In genomic region chr3:10556312-10556711, GRCh38 we compare ENCODE assay signal across 18 cellular contexts. TPM values are rescaled to one million over a fixed set of nuclear protein-coding genes. Genes with fewer than 3 reads are reported as not detected.
DNase-seq lines count a peak whose midpoint lies in the region; ATAC-seq and TF ChIP-seq lines count a peak whose summit lies in the region.
"Had no signal": no experiment of that assay in that cellular context is flagged by ENCODE, and none has a peak within 500 bp of the region (broad histone marks: within the 10 kb centered on the region; RNA-seq: fewer than 3 reads in every experiment).

No MANE protein-coding gene starts in this region.

- H3K27ac Mint-ChIP-seq in osteocyte (ENCODE audit: unreplicated experiment), result no peak overlapping the region

- no peak for ATAC-seq in GM21786 (IDR thresholded peaks at IDR 0.05; ENCODE audit: unreplicated experiment)
- ATAC-seq: K562 had no signal

- no peaks in the 10 kb centered on the region for H3K36me3 Mint-ChIP-seq in osteocyte (ENCODE audit: unreplicated experiment)
- H3K36me3 Mint-ChIP-seq: CD14-positive monocyte had no signal

- H3K4me1 Mint-ChIP-seq in osteocyte (ENCODE audit: unreplicated experiment), result peaks cover 18% of the 10 kb centered on the region

- TF ChIP-seq CTCF in osteocyte (IDR thresholded peaks at IDR 0.05), result no peak

- H3K9me3 Mint-ChIP-seq in osteocyte (ENCODE audit: unreplicated experiment), result no peaks in the 10 kb centered on the region

- no peak overlapping the region for H3K4me3 Mint-ChIP-seq in osteocyte (ENCODE audit: unreplicated experiment)
- H3K4me3 Mint-ChIP-seq: CD14-positive monocyte had no signal

- H3K27me3 Mint-ChIP-seq in osteocyte (ENCODE audit: unreplicated experiment), result peaks cover 13% of the 10 kb centered on the region

- peak; percentile 1 for DNase-seq in NCI-H2227 treated with DMSO at 0.1 percent for 48 hours (lab: John Stamatoyannopoulos, UW)
- no peak for DNase-seq in NCI-H2227 (lab: John Stamatoyannopoulos, UW; ENCODE audit: unreplicated experiment)
- peak; percentile 76 for DNase-seq in NCI-H82 (lab: John Stamatoyannopoulos, UW)
- peak; percentile 34 for DNase-seq in ecto neural progenitor cell (ENCODE audit: low spot score)
- DNase-seq in osteocyte (ENCODE audit: extremely low spot score, unreplicated experiment), result peak; percentile 63
- DNase-seq in superior temporal gyrus (ENCODE audit: extremely low spot score), result no peak
- no peak for DNase-seq in RKO (ENCODE audit: low spot score)
- DNase-seq: COR-L47, GM23248, NCI-H1436 treated with DMSO at 0.1 percent for 48 hours, NCI-H2081 treated with DMSO at 0.1 percent for 48 hours, NCI-H748 treated with DMSO at 0.1 percent for 48 hours, Peyer's patch, SIG-M5 had no signal

RNA-seq across cellular contexts. Expression of gene ATP2B2, which starts 50.9 kb away (rescaled TPM):
- 0.13 TPM in 1 of 2 replicates, not detected in the other for total RNA-seq in osteocyte
- total RNA-seq: G401, GM23248, K562, Peyer's patch had no signal

Comparison
In these comparisons a context has a peak if more than half of its experiments do, and no peak if none do; other contexts are left out.
1. DNase-seq: peak in NCI-H2227 treated with DMSO at 0.1 percent for 48 hours (single experiment), NCI-H82 (single experiment), ecto neural progenitor cell (single experiment) and osteocyte (single experiment); none in NCI-H2227 (single experiment), superior temporal gyrus (single experiment) and RKO (single experiment).